1 cellular context compared by ENCODE assay signal in the genomic region with DNA sequence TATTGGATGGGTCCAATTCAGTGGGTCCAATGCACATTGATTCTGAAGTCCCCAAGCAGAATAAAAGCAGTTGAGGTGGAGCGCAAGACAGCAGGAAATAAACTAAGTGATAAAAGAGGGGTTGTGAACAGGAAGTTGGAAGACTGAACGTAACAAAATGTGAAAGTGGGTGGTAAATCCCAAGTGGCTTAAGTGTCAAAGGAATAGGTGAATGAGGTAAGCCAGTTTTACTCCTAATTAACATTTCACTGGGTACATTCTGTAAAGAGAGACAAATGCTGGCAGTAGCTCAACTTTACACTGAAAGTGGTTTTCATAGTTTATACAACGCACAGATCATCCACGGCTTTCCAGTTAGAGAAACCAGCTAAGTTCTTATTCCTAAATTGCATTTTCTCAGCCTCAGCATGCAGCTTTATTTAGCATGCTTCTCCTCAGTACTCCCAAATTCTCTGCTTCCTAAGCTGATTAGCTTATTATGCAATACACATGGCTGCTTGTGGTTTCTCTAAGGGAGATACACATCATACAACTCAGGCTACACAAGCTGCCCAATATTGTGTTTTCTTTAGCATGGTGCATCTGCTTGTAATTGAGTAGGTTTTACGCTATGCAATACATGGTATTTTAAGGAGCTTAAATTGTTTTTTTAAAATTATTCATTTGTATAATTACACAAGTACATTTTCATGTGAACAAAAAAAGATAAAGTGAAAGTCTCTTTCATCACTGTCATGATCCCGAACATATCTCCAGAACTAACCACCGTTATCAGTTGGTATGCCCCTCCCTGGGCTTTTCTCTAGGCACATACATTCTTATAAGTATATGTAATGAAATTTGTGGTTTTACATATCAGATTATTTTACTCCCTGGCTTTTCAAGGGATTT.
A peak's percentile ranks its signal among the peaks of the same experiment; 100 is the strongest.
TF ChIP-seq lines count a peak whose summit lies in the region.

No MANE protein-coding gene starts in this region.

TF ChIP-seq in K562, 482 proteins besides CTCF, POLR2A, EP300 and RAD21 (continued from another document and continues in another):
- no peak for TF ChIP-seq POLR3A (IDR thresholded peaks at IDR 0.05; ENCODE audit: borderline replicate concordance, extremely low read depth, insufficient read depth, insufficient read length)
- TF ChIP-seq, protein P1, sequence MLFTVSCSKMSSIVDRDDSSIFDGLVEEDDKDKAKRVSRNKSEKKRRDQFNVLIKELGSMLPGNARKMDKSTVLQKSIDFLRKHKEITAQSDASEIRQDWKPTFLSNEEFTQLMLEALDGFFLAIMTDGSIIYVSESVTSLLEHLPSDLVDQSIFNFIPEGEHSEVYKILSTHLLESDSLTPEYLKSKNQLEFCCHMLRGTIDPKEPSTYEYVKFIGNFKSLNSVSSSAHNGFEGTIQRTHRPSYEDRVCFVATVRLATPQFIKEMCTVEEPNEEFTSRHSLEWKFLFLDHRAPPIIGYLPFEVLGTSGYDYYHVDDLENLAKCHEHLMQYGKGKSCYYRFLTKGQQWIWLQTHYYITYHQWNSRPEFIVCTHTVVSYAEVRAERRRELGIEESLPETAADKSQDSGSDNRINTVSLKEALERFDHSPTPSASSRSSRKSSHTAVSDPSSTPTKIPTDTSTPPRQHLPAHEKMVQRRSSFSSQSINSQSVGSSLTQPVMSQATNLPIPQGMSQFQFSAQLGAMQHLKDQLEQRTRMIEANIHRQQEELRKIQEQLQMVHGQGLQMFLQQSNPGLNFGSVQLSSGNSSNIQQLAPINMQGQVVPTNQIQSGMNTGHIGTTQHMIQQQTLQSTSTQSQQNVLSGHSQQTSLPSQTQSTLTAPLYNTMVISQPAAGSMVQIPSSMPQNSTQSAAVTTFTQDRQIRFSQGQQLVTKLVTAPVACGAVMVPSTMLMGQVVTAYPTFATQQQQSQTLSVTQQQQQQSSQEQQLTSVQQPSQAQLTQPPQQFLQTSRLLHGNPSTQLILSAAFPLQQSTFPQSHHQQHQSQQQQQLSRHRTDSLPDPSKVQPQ (CRISPR knock-in tag; IDR thresholded peaks at IDR 0.05; ENCODE audit: borderline replicate concordance): no peak
- no peak for TF ChIP-seq SMC3 (conservative IDR thresholded peaks at IDR 0.05; ENCODE audit: insufficient read depth, low read depth, low read length)
- TF ChIP-seq ZNF444 (CRISPR knock-in tag; IDR thresholded peaks at IDR 0.05): no peak
- TF ChIP-seq, protein P2, sequence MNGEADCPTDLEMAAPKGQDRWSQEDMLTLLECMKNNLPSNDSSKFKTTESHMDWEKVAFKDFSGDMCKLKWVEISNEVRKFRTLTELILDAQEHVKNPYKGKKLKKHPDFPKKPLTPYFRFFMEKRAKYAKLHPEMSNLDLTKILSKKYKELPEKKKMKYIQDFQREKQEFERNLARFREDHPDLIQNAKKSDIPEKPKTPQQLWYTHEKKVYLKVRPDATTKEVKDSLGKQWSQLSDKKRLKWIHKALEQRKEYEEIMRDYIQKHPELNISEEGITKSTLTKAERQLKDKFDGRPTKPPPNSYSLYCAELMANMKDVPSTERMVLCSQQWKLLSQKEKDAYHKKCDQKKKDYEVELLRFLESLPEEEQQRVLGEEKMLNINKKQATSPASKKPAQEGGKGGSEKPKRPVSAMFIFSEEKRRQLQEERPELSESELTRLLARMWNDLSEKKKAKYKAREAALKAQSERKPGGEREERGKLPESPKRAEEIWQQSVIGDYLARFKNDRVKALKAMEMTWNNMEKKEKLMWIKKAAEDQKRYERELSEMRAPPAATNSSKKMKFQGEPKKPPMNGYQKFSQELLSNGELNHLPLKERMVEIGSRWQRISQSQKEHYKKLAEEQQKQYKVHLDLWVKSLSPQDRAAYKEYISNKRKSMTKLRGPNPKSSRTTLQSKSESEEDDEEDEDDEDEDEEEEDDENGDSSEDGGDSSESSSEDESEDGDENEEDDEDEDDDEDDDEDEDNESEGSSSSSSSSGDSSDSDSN (IDR thresholded peaks at IDR 0.05; ENCODE audit: borderline replicate concordance in 1 of 2, low read depth in 2 of 2, low read length in 2 of 2): no peak
- TF ChIP-seq, protein P3, sequence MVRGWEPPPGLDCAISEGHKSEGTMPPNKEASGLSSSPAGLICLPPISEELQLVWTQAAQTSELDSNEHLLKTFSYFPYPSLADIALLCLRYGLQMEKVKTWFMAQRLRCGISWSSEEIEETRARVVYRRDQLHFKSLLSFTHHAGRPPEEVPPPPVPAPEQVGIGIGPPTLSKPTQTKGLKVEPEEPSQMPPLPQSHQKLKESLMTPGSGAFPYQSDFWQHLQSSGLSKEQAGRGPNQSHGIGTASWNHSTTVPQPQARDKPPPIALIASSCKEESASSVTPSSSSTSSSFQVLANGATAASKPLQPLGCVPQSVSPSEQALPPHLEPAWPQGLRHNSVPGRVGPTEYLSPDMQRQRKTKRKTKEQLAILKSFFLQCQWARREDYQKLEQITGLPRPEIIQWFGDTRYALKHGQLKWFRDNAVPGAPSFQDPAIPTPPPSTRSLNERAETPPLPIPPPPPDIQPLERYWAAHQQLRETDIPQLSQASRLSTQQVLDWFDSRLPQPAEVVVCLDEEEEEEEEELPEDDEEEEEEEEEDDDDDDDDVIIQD (CRISPR knock-in tag; IDR thresholded peaks at IDR 0.05): no peak
- no peak for TF ChIP-seq CHD4 (IDR thresholded peaks at IDR 0.05; ENCODE audit: insufficient read depth, insufficient replicate concordance, low read depth, low read length, poor library complexity, severe bottlenecking)
- TF ChIP-seq SP1 (CRISPR knock-in tag; IDR thresholded peaks at IDR 0.05): no peak
- TF ChIP-seq, protein P4, sequence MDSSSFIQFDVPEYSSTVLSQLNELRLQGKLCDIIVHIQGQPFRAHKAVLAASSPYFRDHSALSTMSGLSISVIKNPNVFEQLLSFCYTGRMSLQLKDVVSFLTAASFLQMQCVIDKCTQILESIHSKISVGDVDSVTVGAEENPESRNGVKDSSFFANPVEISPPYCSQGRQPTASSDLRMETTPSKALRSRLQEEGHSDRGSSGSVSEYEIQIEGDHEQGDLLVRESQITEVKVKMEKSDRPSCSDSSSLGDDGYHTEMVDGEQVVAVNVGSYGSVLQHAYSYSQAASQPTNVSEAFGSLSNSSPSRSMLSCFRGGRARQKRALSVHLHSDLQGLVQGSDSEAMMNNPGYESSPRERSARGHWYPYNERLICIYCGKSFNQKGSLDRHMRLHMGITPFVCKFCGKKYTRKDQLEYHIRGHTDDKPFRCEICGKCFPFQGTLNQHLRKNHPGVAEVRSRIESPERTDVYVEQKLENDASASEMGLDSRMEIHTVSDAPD (CRISPR knock-in tag; IDR thresholded peaks at IDR 0.05): no peak
- no peak for TF ChIP-seq THRAP3 (IDR thresholded peaks at IDR 0.05; ENCODE audit: borderline replicate concordance)
- TF ChIP-seq PURB (CRISPR knock-in tag; IDR thresholded peaks at IDR 0.05; ENCODE audit: low read depth): no peak
- no peak for TF ChIP-seq RUNX1 (IDR thresholded peaks at IDR 0.05; ENCODE audit: low read depth)
- TF ChIP-seq, protein P5, sequence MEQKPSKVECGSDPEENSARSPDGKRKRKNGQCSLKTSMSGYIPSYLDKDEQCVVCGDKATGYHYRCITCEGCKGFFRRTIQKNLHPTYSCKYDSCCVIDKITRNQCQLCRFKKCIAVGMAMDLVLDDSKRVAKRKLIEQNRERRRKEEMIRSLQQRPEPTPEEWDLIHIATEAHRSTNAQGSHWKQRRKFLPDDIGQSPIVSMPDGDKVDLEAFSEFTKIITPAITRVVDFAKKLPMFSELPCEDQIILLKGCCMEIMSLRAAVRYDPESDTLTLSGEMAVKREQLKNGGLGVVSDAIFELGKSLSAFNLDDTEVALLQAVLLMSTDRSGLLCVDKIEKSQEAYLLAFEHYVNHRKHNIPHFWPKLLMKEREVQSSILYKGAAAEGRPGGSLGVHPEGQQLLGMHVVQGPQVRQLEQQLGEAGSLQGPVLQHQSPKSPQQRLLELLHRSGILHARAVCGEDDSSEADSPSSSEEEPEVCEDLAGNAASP (IDR thresholded peaks at IDR 0.05): no peak
- no peak for TF ChIP-seq CREBBP (IDR thresholded peaks at IDR 0.05; ENCODE audit: low read depth, low read length)
- no peak for TF ChIP-seq MYNN (IDR thresholded peaks at IDR 0.05)
- TF ChIP-seq MYNN (CRISPR knock-in tag; IDR thresholded peaks at IDR 0.05): no peak
- TF ChIP-seq HDAC2 (IDR thresholded peaks at IDR 0.05): no peak
- TF ChIP-seq TAF15 (IDR thresholded peaks at IDR 0.05; ENCODE audit: low read depth, low read length): no peak
- TF ChIP-seq TAL1 (IDR thresholded peaks at IDR 0.05): no peak
- peak; percentile 40; the same call in 1 of the 2 replicates for TF ChIP-seq ELF4 (CRISPR knock-in tag; IDR thresholded peaks at IDR 0.05)
- TF ChIP-seq, protein P6, sequence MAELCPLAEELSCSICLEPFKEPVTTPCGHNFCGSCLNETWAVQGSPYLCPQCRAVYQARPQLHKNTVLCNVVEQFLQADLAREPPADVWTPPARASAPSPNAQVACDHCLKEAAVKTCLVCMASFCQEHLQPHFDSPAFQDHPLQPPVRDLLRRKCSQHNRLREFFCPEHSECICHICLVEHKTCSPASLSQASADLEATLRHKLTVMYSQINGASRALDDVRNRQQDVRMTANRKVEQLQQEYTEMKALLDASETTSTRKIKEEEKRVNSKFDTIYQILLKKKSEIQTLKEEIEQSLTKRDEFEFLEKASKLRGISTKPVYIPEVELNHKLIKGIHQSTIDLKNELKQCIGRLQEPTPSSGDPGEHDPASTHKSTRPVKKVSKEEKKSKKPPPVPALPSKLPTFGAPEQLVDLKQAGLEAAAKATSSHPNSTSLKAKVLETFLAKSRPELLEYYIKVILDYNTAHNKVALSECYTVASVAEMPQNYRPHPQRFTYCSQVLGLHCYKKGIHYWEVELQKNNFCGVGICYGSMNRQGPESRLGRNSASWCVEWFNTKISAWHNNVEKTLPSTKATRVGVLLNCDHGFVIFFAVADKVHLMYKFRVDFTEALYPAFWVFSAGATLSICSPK (IDR thresholded peaks at IDR 0.05; ENCODE audit: borderline replicate concordance): no peak
- TF ChIP-seq, protein P7, sequence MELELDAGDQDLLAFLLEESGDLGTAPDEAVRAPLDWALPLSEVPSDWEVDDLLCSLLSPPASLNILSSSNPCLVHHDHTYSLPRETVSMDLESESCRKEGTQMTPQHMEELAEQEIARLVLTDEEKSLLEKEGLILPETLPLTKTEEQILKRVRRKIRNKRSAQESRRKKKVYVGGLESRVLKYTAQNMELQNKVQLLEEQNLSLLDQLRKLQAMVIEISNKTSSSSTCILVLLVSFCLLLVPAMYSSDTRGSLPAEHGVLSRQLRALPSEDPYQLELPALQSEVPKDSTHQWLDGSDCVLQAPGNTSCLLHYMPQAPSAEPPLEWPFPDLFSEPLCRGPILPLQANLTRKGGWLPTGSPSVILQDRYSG (tag; conservative IDR thresholded peaks at IDR 0.05; ENCODE audit: low read depth): no peak
- no peak for TF ChIP-seq ZNF584 (CRISPR knock-in tag; IDR thresholded peaks at IDR 0.05; ENCODE audit: low read depth)
- no peak for TF ChIP-seq MTF1 (CRISPR knock-in tag; IDR thresholded peaks at IDR 0.05; ENCODE audit: borderline replicate concordance)
- TF ChIP-seq, protein P8, sequence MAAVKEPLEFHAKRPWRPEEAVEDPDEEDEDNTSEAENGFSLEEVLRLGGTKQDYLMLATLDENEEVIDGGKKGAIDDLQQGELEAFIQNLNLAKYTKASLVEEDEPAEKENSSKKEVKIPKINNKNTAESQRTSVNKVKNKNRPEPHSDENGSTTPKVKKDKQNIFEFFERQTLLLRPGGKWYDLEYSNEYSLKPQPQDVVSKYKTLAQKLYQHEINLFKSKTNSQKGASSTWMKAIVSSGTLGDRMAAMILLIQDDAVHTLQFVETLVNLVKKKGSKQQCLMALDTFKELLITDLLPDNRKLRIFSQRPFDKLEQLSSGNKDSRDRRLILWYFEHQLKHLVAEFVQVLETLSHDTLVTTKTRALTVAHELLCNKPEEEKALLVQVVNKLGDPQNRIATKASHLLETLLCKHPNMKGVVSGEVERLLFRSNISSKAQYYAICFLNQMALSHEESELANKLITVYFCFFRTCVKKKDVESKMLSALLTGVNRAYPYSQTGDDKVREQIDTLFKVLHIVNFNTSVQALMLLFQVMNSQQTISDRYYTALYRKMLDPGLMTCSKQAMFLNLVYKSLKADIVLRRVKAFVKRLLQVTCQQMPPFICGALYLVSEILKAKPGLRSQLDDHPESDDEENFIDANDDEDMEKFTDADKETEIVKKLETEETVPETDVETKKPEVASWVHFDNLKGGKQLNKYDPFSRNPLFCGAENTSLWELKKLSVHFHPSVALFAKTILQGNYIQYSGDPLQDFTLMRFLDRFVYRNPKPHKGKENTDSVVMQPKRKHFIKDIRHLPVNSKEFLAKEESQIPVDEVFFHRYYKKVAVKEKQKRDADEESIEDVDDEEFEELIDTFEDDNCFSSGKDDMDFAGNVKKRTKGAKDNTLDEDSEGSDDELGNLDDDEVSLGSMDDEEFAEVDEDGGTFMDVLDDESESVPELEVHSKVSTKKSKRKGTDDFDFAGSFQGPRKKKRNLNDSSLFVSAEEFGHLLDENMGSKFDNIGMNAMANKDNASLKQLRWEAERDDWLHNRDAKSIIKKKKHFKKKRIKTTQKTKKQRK (IDR thresholded peaks at IDR 0.05; ENCODE audit: borderline replicate concordance, low read depth, low read length): no peak
- TF ChIP-seq HNRNPUL1 (IDR thresholded peaks at IDR 0.05; ENCODE audit: low read length): no peak
- no peak for TF ChIP-seq SMARCA5 (IDR thresholded peaks at IDR 0.05)
- TF ChIP-seq MEF2A (IDR thresholded peaks at IDR 0.05; ENCODE audit: control insufficient read depth, low read depth, low read length): 0 out of 2 replicates have a peak, but pooled peaks have one; percentile 11
- TF ChIP-seq PTTG1 (tag; IDR thresholded peaks at IDR 0.05; ENCODE audit: low read depth): no peak
- no peak for TF ChIP-seq NONO (IDR thresholded peaks at IDR 0.05; ENCODE audit: low read depth in 2 of 2, low read length in 1 of 2)
- no peak for TF ChIP-seq ZNF146 (CRISPR knock-in tag; IDR thresholded peaks at IDR 0.05; ENCODE audit: unreplicated experiment)
- TF ChIP-seq PRMT5 (CRISPR knock-in tag; IDR thresholded peaks at IDR 0.05): no peak
- no peak for TF ChIP-seq ZNF282 (CRISPR knock-in tag; IDR thresholded peaks at IDR 0.05)
- TF ChIP-seq POLR2H (tag; IDR thresholded peaks at IDR 0.05; ENCODE audit: low read depth): peak; percentile 11; the same call in 1 of the 2 replicates
- TF ChIP-seq, protein P9, sequence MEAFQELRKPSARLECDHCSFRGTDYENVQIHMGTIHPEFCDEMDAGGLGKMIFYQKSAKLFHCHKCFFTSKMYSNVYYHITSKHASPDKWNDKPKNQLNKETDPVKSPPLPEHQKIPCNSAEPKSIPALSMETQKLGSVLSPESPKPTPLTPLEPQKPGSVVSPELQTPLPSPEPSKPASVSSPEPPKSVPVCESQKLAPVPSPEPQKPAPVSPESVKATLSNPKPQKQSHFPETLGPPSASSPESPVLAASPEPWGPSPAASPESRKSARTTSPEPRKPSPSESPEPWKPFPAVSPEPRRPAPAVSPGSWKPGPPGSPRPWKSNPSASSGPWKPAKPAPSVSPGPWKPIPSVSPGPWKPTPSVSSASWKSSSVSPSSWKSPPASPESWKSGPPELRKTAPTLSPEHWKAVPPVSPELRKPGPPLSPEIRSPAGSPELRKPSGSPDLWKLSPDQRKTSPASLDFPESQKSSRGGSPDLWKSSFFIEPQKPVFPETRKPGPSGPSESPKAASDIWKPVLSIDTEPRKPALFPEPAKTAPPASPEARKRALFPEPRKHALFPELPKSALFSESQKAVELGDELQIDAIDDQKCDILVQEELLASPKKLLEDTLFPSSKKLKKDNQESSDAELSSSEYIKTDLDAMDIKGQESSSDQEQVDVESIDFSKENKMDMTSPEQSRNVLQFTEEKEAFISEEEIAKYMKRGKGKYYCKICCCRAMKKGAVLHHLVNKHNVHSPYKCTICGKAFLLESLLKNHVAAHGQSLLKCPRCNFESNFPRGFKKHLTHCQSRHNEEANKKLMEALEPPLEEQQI (IDR thresholded peaks at IDR 0.05): no peak
